Comparison of ENCODE assay signal across 8 cellular contexts in the genomic region with DNA sequence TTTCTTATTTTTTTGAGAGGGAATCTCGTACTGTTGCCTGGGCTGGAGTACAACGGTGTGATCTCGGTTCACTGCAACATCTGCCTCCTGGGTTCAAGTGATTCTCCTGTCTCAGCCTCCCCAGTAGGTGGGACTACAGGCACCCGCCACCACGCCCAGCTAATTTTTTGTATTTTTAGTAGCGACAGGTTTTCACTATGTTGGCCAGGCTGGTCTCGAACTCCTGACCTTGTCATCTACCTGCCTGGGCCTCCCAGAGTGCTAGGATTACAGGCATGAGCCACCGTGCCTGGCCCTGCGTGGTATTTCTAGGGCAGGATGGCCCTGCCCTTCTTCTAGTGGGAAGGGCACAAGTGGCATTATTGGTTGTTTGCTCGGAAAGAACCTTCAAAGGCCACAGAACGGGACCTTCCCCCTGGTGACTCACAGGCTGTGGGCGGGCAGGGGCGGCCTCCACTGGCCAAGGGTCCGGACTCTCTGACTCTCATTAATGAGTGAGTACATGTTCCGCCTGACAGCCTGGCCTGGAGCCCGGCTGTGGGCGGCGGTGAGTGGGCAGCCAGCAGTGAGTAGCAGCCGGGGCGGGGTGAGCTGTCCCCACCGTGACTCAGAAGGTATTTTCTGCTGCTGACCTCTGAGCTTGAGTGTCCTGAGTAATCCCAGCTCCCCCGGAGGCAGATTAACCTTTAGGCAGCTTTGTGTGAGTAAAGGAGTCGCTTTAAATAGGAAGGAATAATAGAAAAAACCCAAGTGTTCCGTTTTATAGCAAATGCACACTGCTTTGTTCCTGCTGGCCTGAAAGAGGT. TPM values are rescaled to one million over a fixed set of nuclear protein-coding genes. Genes with fewer than 3 reads are reported as not detected.
DNase-seq lines count a peak whose midpoint lies in the region; ATAC-seq and TF ChIP-seq lines count a peak whose summit lies in the region.

No MANE protein-coding gene starts in this region.

- TF ChIP-seq CTCF in mesothelial cell of epicardium (IDR thresholded peaks at IDR 0.05; ENCODE audit: unreplicated experiment): no peak

- POLR2A ChIA-PET in activated CD4-positive, alpha-beta memory T cell treated with anti-CD3 and anti-CD28 coated beads for 36 hours (lab: Charles Lee): no interaction called here

- H3K9me3 ChIP-seq in HAP-1: no peaks in the 10 kb centered on the region

- H3K4me3 Mint-ChIP-seq in activated CD4-positive, alpha-beta memory T cell treated with anti-CD3 and anti-CD28 coated beads for 36 hours: peak overlapping the region; percentile 38
- H3K4me3 Mint-ChIP-seq in effector memory CD8-positive, alpha-beta T cell: peak overlapping the region; percentile 90 to 94
- H3K4me3 Mint-ChIP-seq in mesothelial cell of epicardium: no peak overlapping the region

- peaks cover 8% of the 10 kb centered on the region for H3K36me3 ChIP-seq in HAP-1 (replicated peaks)

- peak; percentile 85 to 86 for DNase-seq in HAP-1 (ENCODE audit: low spot score in 2 of 2)
- DNase-seq in NCI-H1092 (lab: John Stamatoyannopoulos, UW): peak; percentile 17
- DNase-seq in activated CD4-positive, alpha-beta memory T cell treated with anti-CD3 and anti-CD28 coated beads for 36 hours: peak; percentile 93
- peak; percentile 27 to 52 (median 49) for DNase-seq in effector memory CD8-positive, alpha-beta T cell
- no peak for DNase-seq in mesothelial cell of epicardium (ENCODE audit: low spot score in 2 of 2, unreplicated experiment in 2 of 2)
- DNase-seq in stimulated activated CD8-positive, alpha-beta memory T cell treated with anti-CD3 and anti-CD28 coated beads, Interleukin-2, amount 100 ng/mL, for 1 hour (ENCODE audit: low read depth in 2 of 2): peak; percentile 35 to 44
- no peak for DNase-seq in NCI-H2081 treated with DMSO at 0.1 percent for 48 hours (lab: John Stamatoyannopoulos, UW)

- H3K27me3 ChIP-seq in HAP-1 (ENCODE audit: low read depth): no peaks in the 10 kb centered on the region

- H3K27ac Mint-ChIP-seq in activated CD4-positive, alpha-beta memory T cell treated with anti-CD3 and anti-CD28 coated beads for 36 hours: peak overlapping the region; percentile 84
- peak overlapping the region; percentile 58 to 91 for H3K27ac Mint-ChIP-seq in effector memory CD8-positive, alpha-beta T cell
- peak overlapping the region; percentile 82 for H3K27ac Mint-ChIP-seq in mesothelial cell of epicardium

- no peaks in the 10 kb centered on the region for H3K27me3 Mint-ChIP-seq in activated CD4-positive, alpha-beta memory T cell treated with anti-CD3 and anti-CD28 coated beads for 36 hours
- H3K27me3 Mint-ChIP-seq in effector memory CD8-positive, alpha-beta T cell: no peaks in the 10 kb centered on the region
- no peaks in the 10 kb centered on the region for H3K27me3 Mint-ChIP-seq in mesothelial cell of epicardium (ENCODE audit: low read depth)

- CTCF ChIA-PET in activated CD4-positive, alpha-beta memory T cell treated with anti-CD3 and anti-CD28 coated beads for 36 hours (lab: Charles Lee): no interaction called here

- peaks cover 68% of the 10 kb centered on the region for H3K4me1 Mint-ChIP-seq in activated CD4-positive, alpha-beta memory T cell treated with anti-CD3 and anti-CD28 coated beads for 36 hours (ENCODE audit: low read depth)
- peaks cover 34 to 47% of the 10 kb centered on the region in 2 donors for H3K4me1 Mint-ChIP-seq in effector memory CD8-positive, alpha-beta T cell (ENCODE audit: low read depth in 2 of 2)
- peaks cover 58% of the 10 kb centered on the region for H3K4me1 Mint-ChIP-seq in mesothelial cell of epicardium

- intact Hi-C loops in activated CD4-positive, alpha-beta memory T cell treated with anti-CD3 and anti-CD28 coated beads for 36 hours (cut with micrococcal nuclease): loop anchor here (10.0 kb wide), 1 partner anchor 286 kb away; the partner anchor contains the start of gene LMNB2

- no peaks in the 10 kb centered on the region for H3K9me3 Mint-ChIP-seq in activated CD4-positive, alpha-beta memory T cell treated with anti-CD3 and anti-CD28 coated beads for 36 hours
- H3K9me3 Mint-ChIP-seq in effector memory CD8-positive, alpha-beta T cell: no peaks in the 10 kb centered on the region
- no peaks in the 10 kb centered on the region for H3K9me3 Mint-ChIP-seq in mesothelial cell of epicardium

- H3K36me3 Mint-ChIP-seq in activated CD4-positive, alpha-beta memory T cell treated with anti-CD3 and anti-CD28 coated beads for 36 hours: peaks cover 7% of the 10 kb centered on the region
- peaks cover 30% of the 10 kb centered on the region for H3K36me3 Mint-ChIP-seq in effector memory CD8-positive, alpha-beta T cell (ENCODE audit: insufficient read depth)
- H3K36me3 Mint-ChIP-seq in mesothelial cell of epicardium: no peaks in the 10 kb centered on the region

- peak; percentile 47 for ATAC-seq in effector memory CD8-positive, alpha-beta T cell (replicated peaks)

- peaks cover 37% of the 10 kb centered on the region for H3K4me1 ChIP-seq in HAP-1

- in situ Hi-C loops in HAP-1 (cut with MboI; ENCODE audit: low sequenced_read_pairs): no loop called here

- peak overlapping the region; percentile 46; the same call in 1 of the 2 replicates for H3K4me3 ChIP-seq in GM08714 (ENCODE audit: low read length)
- no peak overlapping the region for H3K4me3 ChIP-seq in HAP-1

RNA-seq across cellular contexts. Expression of gene DOT1L, which starts 5.1 kb away (rescaled TPM):
- 10 to 100 TPM; 50.2 to 53.7 TPM for total RNA-seq in activated CD4-positive, alpha-beta memory T cell treated with anti-CD3 and anti-CD28 coated beads for 36 hours
- 54.1 to 59.1 TPM (median 58.2 TPM) in 3 replicates for total RNA-seq in mesothelial cell of epicardium

RNA-seq across cellular contexts. Expression of gene AP3D1, which starts 17.5 kb away (rescaled TPM):
- total RNA-seq in activated CD4-positive, alpha-beta memory T cell treated with anti-CD3 and anti-CD28 coated beads for 36 hours: 10 to 100 TPM; 84.6 to 89.1 TPM
- total RNA-seq in mesothelial cell of epicardium: 107 to 116 TPM (median 115 TPM) in 3 replicates

Comparison
In these comparisons a context has a peak if more than half of its experiments do, and no peak if none do; other contexts are left out.
1. DNase-seq: peak in HAP-1 (2 of 2), NCI-H1092 (single experiment), activated CD4-positive, alpha-beta memory T cell treated with anti-CD3 and anti-CD28 coated beads for 36 hours (single experiment), effector memory CD8-positive, alpha-beta T cell (3 of 3) and stimulated activated CD8-positive, alpha-beta memory T cell treated with anti-CD3 and anti-CD28 coated beads, Interleukin-2, amount 100 ng/mL, for 1 hour (2 of 2); none in mesothelial cell of epicardium (0 of 2) and NCI-H2081 treated with DMSO at 0.1 percent for 48 hours (single experiment).
2. Peak in every context shown above with its lines, with median percentiles within 50 percentile points of each other: H3K27ac Mint-ChIP-seq.